ENCODE assay signal across 22 cellular contexts in the genomic region with DNA sequence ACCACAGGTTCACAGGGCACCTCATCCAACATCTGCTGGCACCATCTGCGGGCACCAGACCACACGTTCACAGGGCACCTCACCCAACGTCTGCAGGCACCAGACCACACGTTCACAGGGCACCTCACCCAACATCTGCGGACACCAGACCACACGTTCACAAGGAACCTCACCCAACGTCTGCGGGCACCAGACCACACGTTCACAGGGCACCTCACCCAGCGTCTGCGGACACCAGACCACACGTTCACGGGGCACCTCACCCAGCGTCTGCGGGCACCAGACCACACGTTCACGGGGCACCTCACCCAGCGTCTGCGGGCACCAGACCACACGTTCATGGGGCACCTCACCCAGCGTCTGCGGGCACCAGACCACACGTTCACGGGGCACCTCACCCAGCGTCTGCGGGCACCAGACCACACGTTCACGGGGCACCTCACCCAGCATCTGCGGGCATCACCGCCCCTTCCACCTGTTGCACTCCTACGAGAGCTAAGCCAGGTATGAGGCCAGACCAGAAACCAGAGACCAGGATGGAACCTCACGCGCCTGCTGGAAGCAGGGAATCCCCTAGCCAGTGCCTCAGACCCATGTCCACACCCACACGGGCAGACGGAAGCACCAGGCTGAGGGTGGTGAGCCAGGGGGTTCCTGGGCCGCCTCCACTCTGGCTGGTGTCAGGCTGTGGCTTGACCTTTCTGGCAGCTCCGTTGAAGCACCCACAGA.
A peak's percentile ranks its signal among the peaks of the same experiment; 100 is the strongest.
DNase-seq lines count a peak whose midpoint lies in the region; ATAC-seq, FAIRE-seq and TF ChIP-seq lines count a peak whose summit lies in the region.
"Had no signal": no experiment of that assay in that cellular context is flagged by ENCODE, and none has a peak within 500 bp of the region (broad histone marks: within the 10 kb centered on the region; RNA-seq: fewer than 3 reads in every experiment).

No MANE protein-coding gene starts in this region.

- FAIRE-seq in kidney (lab: Jason Lieb, UNC): no peak
- FAIRE-seq: islet of Langerhans, RCC 7860 had no signal

- H3K4me1 ChIP-seq in DND-41 (ENCODE audit: insufficient read depth, low read length) (no peaks in the 10 kb centered on the region), kidney (ENCODE audit: control insufficient read depth in 1 of 2, insufficient read depth in 1 of 2, low read depth in 1 of 2, low read length in 2 of 2) (peaks cover 0 to 2% of the 10 kb centered on the region in 2 donors)
- H3K4me1 ChIP-seq: right lobe of liver had no signal

- H3K27ac ChIP-seq in DND-41 (ENCODE audit: low read length): peak overlapping the region; percentile 36; the same call in 1 of the 2 replicates
- H3K27ac ChIP-seq in kidney (ENCODE audit: low read depth in 2 of 2, low read length in 2 of 2): no peak overlapping the region
- H3K27ac ChIP-seq: epithelial cell of prostate, foreskin keratinocyte, ovary, right lobe of liver, stomach, transverse colon had no signal

- H3K27me3 ChIP-seq in DND-41 (ENCODE audit: insufficient read depth, low read length, poor library complexity): no peaks in the 10 kb centered on the region
- H3K27me3 ChIP-seq: foreskin keratinocyte, ovary, right lobe of liver, stomach, transverse colon had no signal

- H3K27ac Mint-ChIP-seq in stimulated activated effector memory CD8-positive, alpha-beta T cell treated with anti-CD3 and anti-CD28 coated beads, Interleukin-12 subunit alpha, Interleukin-12 subunit beta, amount 100 ng/mL, for 72 hours: no peak overlapping the region

- ATAC-seq in DND-41 (ENCODE audit: insufficient read depth, low read depth) (no peak), GM19455 (IDR thresholded peaks at IDR 0.05; ENCODE audit: unreplicated experiment) (no peak)
- ATAC-seq in stimulated activated effector memory CD8-positive, alpha-beta T cell treated with anti-CD3 and anti-CD28 coated beads, Interleukin-12 subunit alpha, Interleukin-12 subunit beta, amount 100 ng/mL, for 72 hours: peak; percentile 85
- ATAC-seq: right lobe of liver had no signal

- H3K9ac ChIP-seq in DND-41 (ENCODE audit: low read depth, low read length) (no peak overlapping the region), kidney (ENCODE audit: low read length in 2 of 2) (no peak overlapping the region)

- H3K4me3 Mint-ChIP-seq in stimulated activated effector memory CD8-positive, alpha-beta T cell treated with anti-CD3 and anti-CD28 coated beads, Interleukin-12 subunit alpha, Interleukin-12 subunit beta, amount 100 ng/mL, for 72 hours: no peak overlapping the region

- H3K36me3 ChIP-seq in DND-41 (ENCODE audit: insufficient read depth, low read length) (peaks cover 26% of the 10 kb centered on the region), kidney (ENCODE audit: control insufficient read depth in 1 of 2, insufficient read depth in 2 of 2, low read length in 2 of 2) (no peaks in the 10 kb centered on the region)
- H3K36me3 ChIP-seq: ovary, right lobe of liver, transverse colon had no signal

- H3K4me3 ChIP-seq in DND-41 (ENCODE audit: low read depth in 1 of 2, low read length in 2 of 2) (no peak overlapping the region), kidney (ENCODE audit: low read length in 2 of 2) (no peak overlapping the region)
- H3K4me3 ChIP-seq: ovary, right lobe of liver, stomach, transverse colon had no signal

- TF ChIP-seq CTCF in DND-41 (IDR thresholded peaks at IDR 0.05; ENCODE audit: borderline replicate concordance, extremely low read depth, low read length, poor library complexity, severe bottlenecking) (no peak), kidney (IDR thresholded peaks at IDR 0.05; ENCODE audit: borderline replicate concordance, extremely low read depth, insufficient read depth) (no peak)

- peaks cover 17% of the 10 kb centered on the region for H3K4me1 Mint-ChIP-seq in stimulated activated effector memory CD8-positive, alpha-beta T cell treated with anti-CD3 and anti-CD28 coated beads, Interleukin-12 subunit alpha, Interleukin-12 subunit beta, amount 100 ng/mL, for 72 hours

- H3K36me3 Mint-ChIP-seq in stimulated activated effector memory CD8-positive, alpha-beta T cell treated with anti-CD3 and anti-CD28 coated beads, Interleukin-12 subunit alpha, Interleukin-12 subunit beta, amount 100 ng/mL, for 72 hours: peaks cover 4% of the 10 kb centered on the region

- H4K20me1 ChIP-seq in DND-41 (ENCODE audit: insufficient read depth, low read length): peaks cover 24% of the 10 kb centered on the region

- peaks cover 7% of the 10 kb centered on the region; the same call in 1 of the 2 replicates for H3K79me2 ChIP-seq in DND-41 (ENCODE audit: insufficient read depth, low read length)

- H2AFZ ChIP-seq in DND-41 (ENCODE audit: low read depth, low read length): no peak overlapping the region

- H3K4me2 ChIP-seq in DND-41 (ENCODE audit: insufficient read depth, low read length): no peak overlapping the region

- DNase-seq in DND-41: no peak
- DNase-seq in activated CD4-positive, CD25-positive, alpha-beta regulatory T cell treated with anti-CD3 and anti-CD28 coated beads, Interleukin-2, amount 50 U/mL, for 72 hours: peak; percentile 56
- peak; percentile 54 for DNase-seq in kidney
- peak in 1 of 2 donors; percentile 54 for DNase-seq in stimulated activated effector memory CD8-positive, alpha-beta T cell treated with anti-CD3 and anti-CD28 coated beads, Interleukin-12 subunit alpha, Interleukin-12 subunit beta, amount 100 ng/mL, for 72 hours (ENCODE audit: low spot score in 2 of 2)
- no peak for DNase-seq in NCI-H187 (lab: John Stamatoyannopoulos, UW)
- no peak for DNase-seq in HK-2 (ENCODE audit: unreplicated experiment)
- DNase-seq: AML-193; hippocampal formation; IMR-90; mammary epithelial cell; NCI-H510A; NK-92 treated with Interleukin-12 subunit alpha and Interleukin-12 subunit beta, amount 100 ng/mL, for 24 hours; ovary; stomach; T-helper 9 cell; transverse colon had no signal

- intact Hi-C loops in kidney (cut with DNase I): no loop called here

- H3K9me3 Mint-ChIP-seq in stimulated activated effector memory CD8-positive, alpha-beta T cell treated with anti-CD3 and anti-CD28 coated beads, Interleukin-12 subunit alpha, Interleukin-12 subunit beta, amount 100 ng/mL, for 72 hours: no peaks in the 10 kb centered on the region

- H3K9me3 ChIP-seq in DND-41 (ENCODE audit: insufficient read depth, low read length, severe bottlenecking): no peaks in the 10 kb centered on the region
- H3K9me3 ChIP-seq in kidney (ENCODE audit: control insufficient read depth in 1 of 2, low read length in 2 of 2): no peaks in the 10 kb centered on the region
- H3K9me3 ChIP-seq: ovary, right lobe of liver, stomach, transverse colon had no signal

Comparison
In these comparisons a context has a peak if more than half of its experiments do, and no peak if none do; other contexts are left out.
1. DNase-seq: peak in activated CD4-positive, CD25-positive, alpha-beta regulatory T cell treated with anti-CD3 and anti-CD28 coated beads, Interleukin-2, amount 50 U/mL, for 72 hours (single experiment) and kidney (single experiment); none in DND-41 (single experiment), NCI-H187 (0 of 2) and HK-2 (single experiment).